ENCODE assay signal across 9 cellular contexts in genomic region chr1:6041432-6042062, GRCh38. TPM values are rescaled to one million over a fixed set of nuclear protein-coding genes. Genes with fewer than 3 reads are reported as not detected.
A peak's percentile ranks its signal among the peaks of the same experiment; 100 is the strongest.
DNase-seq lines count a peak whose midpoint lies in the region; TF ChIP-seq lines count a peak whose summit lies in the region.
"Had no signal": no experiment of that assay in that cellular context is flagged by ENCODE, and none has a peak within 500 bp of the region (broad histone marks: within the 10 kb centered on the region; RNA-seq: fewer than 3 reads in every experiment).

No MANE protein-coding gene starts in this region.

- no peak overlapping the region for H3K27ac ChIP-seq in 22Rv1

- DNase-seq in GM12864 (ENCODE audit: low read depth) (no peak), T-helper 9 cell (peak; percentile 25), fibroblast of the aortic adventitia (ENCODE audit: low read depth) (no peak), NCI-H187 (lab: John Stamatoyannopoulos, UW) (no peak), activated gamma-delta T cell (lab: John Stamatoyannopoulos, UW) (no peak), NCI-H446 treated with DMSO at 0.1 percent for 48 hours (lab: John Stamatoyannopoulos, UW) (no peak)
- DNase-seq in stimulated activated CD4-positive, alpha-beta T cell treated with anti-CD3 and anti-CD28 coated beads, Interleukin-2, amount 100 ng/mL, for 24 hours = peak; percentile 40 to 42
- DNase-seq: naive B cell had no signal

- H3K4me3 ChIP-seq in GM12864 (ENCODE audit: low read depth, low read length) (no peak overlapping the region), fibroblast of the aortic adventitia (ENCODE audit: low read depth, low read length) (no peak overlapping the region)

- peak; percentile 93 for TF ChIP-seq CTCF in 22Rv1 (IDR thresholded peaks at IDR 0.05)
- peak; percentile 65 for TF ChIP-seq CTCF in GM12864 (IDR thresholded peaks at IDR 0.05; ENCODE audit: low read depth, low read length, missing control alignments)
- TF ChIP-seq CTCF in fibroblast of the aortic adventitia (IDR thresholded peaks at IDR 0.05; ENCODE audit: insufficient read depth, low read length) = peak; percentile 44

RNA-seq across cellular contexts. Expression of gene KCNAB2, which starts 4.1 kb away (rescaled TPM):
- total RNA-seq in fibroblast of the aortic adventitia (ENCODE audit: low replicate concordance) = 4.0 and 9.1 TPM in 2 replicates

RNA-seq across cellular contexts. Expression of gene NPHP4, which starts 49.3 kb away (rescaled TPM):
- 6.9 and 9.6 TPM in 2 replicates for total RNA-seq in fibroblast of the aortic adventitia (ENCODE audit: low replicate concordance)

Comparison
In these comparisons a context has a peak if more than half of its experiments do, and no peak if none do; other contexts are left out.
1. DNase-seq: peak in T-helper 9 cell (single experiment) and stimulated activated CD4-positive, alpha-beta T cell treated with anti-CD3 and anti-CD28 coated beads, Interleukin-2, amount 100 ng/mL, for 24 hours (2 of 2); none in GM12864 (single experiment), fibroblast of the aortic adventitia (single experiment), NCI-H187 (0 of 2), activated gamma-delta T cell (single experiment) and NCI-H446 treated with DMSO at 0.1 percent for 48 hours (single experiment).
2. Peak in every context shown above with its lines, with median percentiles within 50 percentile points of each other: CTCF ChIP-seq.